In the genomic region with DNA sequence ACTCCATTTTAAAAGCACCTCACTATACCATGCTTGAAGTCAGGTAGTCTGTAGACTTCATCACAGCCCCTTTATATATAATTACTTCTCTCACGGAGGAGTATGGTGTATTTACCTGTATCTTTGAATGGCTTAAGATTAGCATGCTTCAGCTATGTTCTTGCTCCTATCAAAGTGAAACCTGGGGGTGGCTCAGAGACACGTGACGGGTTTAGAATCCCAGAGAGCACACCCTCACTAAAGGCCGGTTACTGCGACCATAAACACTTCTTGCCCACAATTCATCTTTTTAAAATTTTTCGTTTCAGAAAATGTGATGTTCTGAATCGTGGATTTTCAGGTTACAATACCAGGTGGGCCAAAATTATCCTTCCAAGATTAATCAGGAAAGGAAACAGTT, we compare ENCODE assay signal across 1 cellular context.
A peak's percentile ranks its signal among the peaks of the same experiment; 100 is the strongest.
TF ChIP-seq lines count a peak whose summit lies in the region.

No MANE protein-coding gene starts in this region.

TF ChIP-seq in GM12878, 131 proteins besides CTCF, POLR2A, EP300 and RAD21:
- TF ChIP-seq, protein P1, sequence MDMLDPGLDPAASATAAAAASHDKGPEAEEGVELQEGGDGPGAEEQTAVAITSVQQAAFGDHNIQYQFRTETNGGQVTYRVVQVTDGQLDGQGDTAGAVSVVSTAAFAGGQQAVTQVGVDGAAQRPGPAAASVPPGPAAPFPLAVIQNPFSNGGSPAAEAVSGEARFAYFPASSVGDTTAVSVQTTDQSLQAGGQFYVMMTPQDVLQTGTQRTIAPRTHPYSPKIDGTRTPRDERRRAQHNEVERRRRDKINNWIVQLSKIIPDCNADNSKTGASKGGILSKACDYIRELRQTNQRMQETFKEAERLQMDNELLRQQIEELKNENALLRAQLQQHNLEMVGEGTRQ (IDR thresholded peaks at IDR 0.05; ENCODE audit: borderline replicate concordance, low read depth, low read length): peak; percentile 53
- TF ChIP-seq MTA3 (IDR thresholded peaks at IDR 0.05; ENCODE audit: borderline replicate concordance, low read length) (no peak), SMAD1 (IDR thresholded peaks at IDR 0.05; ENCODE audit: low read depth, partially characterized antibody) (no peak), ZBED1 (IDR thresholded peaks at IDR 0.05; ENCODE audit: borderline replicate concordance) (no peak), HDAC6 (IDR thresholded peaks at IDR 0.05; ENCODE audit: unreplicated experiment) (no peak), CBFB (IDR thresholded peaks at IDR 0.05; ENCODE audit: low read depth) (no peak), RAD51 (IDR thresholded peaks at IDR 0.05) (peak; percentile 87), MEF2B (IDR thresholded peaks at IDR 0.05; ENCODE audit: partially characterized antibody, poor library complexity, severe bottlenecking) (no peak), USF1 (IDR thresholded peaks at IDR 0.05; ENCODE audit: borderline replicate concordance, extremely low read length, insufficient read depth, low read depth, low read length) (peak; percentile 12), BHLHE40 (IDR thresholded peaks at IDR 0.05; ENCODE audit: borderline replicate concordance in 1 of 2, low read depth in 2 of 2, low read length in 1 of 2) (peak; percentile 63 to 75; a peak in 3 of 4 replicates), MXI1 (IDR thresholded peaks at IDR 0.05; ENCODE audit: low read depth, low read length) (0 out of 2 replicates have a peak, but pooled peaks have one; percentile 32), KAT2A (conservative IDR thresholded peaks at IDR 0.05; ENCODE audit: control insufficient read depth, low read depth, low read length) (no peak)
- TF ChIP-seq, protein P2, sequence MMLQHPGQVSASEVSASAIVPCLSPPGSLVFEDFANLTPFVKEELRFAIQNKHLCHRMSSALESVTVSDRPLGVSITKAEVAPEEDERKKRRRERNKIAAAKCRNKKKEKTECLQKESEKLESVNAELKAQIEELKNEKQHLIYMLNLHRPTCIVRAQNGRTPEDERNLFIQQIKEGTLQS (IDR thresholded peaks at IDR 0.05; ENCODE audit: borderline replicate concordance, extremely low read depth, low read depth, low read length): no peak
- TF ChIP-seq, protein P3, sequence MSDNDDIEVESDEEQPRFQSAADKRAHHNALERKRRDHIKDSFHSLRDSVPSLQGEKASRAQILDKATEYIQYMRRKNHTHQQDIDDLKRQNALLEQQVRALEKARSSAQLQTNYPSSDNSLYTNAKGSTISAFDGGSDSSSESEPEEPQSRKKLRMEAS (IDR thresholded peaks at IDR 0.05; ENCODE audit: low read depth, low read length): no peak
